Comparison of ENCODE assay signal across 1 cellular context in the genomic region with DNA sequence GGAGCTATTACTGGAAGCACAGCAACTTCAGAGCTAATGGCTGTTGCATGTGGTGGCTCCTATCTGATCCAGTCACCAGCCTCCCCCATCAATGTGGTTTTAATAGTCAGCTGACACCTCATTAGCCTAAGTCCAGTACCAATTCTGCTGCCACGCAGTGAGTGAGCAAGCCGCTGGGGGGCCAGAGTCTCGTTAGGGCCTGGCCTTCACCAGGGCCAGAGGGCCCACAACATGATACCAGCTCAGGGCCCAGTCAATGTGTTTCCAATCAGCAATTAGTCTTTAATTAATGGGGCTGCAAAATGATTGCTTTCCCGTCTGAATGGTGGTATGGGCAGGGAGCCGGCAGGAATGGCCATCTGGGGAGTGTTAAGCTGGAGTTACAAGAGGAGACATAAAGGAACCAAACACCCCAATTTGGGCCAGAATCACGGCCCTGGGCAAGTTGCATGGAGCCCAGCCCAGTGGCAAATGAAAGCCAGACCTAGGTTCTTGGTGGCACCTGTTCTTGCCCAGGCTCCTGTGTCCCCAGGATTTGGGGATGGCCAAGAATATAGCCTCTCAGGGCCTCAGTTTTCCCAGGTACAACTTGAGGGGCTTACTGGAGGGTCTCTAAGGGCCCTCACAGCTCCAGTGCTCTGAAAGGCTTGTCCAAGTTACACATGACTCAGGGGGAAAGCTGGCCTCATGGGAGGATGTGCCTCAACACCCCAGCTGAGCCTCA.
TF ChIP-seq lines count a peak whose summit lies in the region.

No MANE protein-coding gene starts in this region.

TF ChIP-seq in IMR-90, 13 proteins besides CTCF, POLR2A, EP300 and RAD21:
- TF ChIP-seq CHD1 (IDR thresholded peaks at IDR 0.05; ENCODE audit: low read depth, low read length) (no peak), MAZ (IDR thresholded peaks at IDR 0.05; ENCODE audit: borderline replicate concordance, low read depth, low read length) (no peak), SMC3 (IDR thresholded peaks at IDR 0.05; ENCODE audit: low read depth, low read length) (no peak), NFE2L2 (IDR thresholded peaks at IDR 0.05; ENCODE audit: low read depth, low read length) (no peak), MAFK (IDR thresholded peaks at IDR 0.05; ENCODE audit: low read depth, low read length) (no peak), CEBPB (IDR thresholded peaks at IDR 0.05; ENCODE audit: low read depth, low read length) (no peak), FOS (IDR thresholded peaks at IDR 0.05; ENCODE audit: low read depth, low read length) (no peak), BHLHE40 (IDR thresholded peaks at IDR 0.05; ENCODE audit: low read depth, low read length) (no peak), RCOR1 (IDR thresholded peaks at IDR 0.05; ENCODE audit: insufficient replicate concordance, low read length) (no peak), RFX5 (IDR thresholded peaks at IDR 0.05; ENCODE audit: low read depth, low read length) (no peak), MXI1 (IDR thresholded peaks at IDR 0.05; ENCODE audit: borderline replicate concordance, low read depth, low read length) (no peak)
- TF ChIP-seq, protein P1, sequence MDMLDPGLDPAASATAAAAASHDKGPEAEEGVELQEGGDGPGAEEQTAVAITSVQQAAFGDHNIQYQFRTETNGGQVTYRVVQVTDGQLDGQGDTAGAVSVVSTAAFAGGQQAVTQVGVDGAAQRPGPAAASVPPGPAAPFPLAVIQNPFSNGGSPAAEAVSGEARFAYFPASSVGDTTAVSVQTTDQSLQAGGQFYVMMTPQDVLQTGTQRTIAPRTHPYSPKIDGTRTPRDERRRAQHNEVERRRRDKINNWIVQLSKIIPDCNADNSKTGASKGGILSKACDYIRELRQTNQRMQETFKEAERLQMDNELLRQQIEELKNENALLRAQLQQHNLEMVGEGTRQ (IDR thresholded peaks at IDR 0.05; ENCODE audit: low read depth, low read length): no peak
- TF ChIP-seq, protein P2, sequence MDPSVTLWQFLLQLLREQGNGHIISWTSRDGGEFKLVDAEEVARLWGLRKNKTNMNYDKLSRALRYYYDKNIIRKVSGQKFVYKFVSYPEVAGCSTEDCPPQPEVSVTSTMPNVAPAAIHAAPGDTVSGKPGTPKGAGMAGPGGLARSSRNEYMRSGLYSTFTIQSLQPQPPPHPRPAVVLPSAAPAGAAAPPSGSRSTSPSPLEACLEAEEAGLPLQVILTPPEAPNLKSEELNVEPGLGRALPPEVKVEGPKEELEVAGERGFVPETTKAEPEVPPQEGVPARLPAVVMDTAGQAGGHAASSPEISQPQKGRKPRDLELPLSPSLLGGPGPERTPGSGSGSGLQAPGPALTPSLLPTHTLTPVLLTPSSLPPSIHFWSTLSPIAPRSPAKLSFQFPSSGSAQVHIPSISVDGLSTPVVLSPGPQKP (IDR thresholded peaks at IDR 0.05; ENCODE audit: borderline replicate concordance, low read depth, low read length): no peak
